In genomic region chr15:36978625-36979024, GRCh38 we compare ENCODE assay signal across 7 cellular contexts.
"Had no signal": no experiment of that assay in that cellular context is flagged by ENCODE, and none has a peak within 500 bp of the region (broad histone marks: within the 10 kb centered on the region; RNA-seq: fewer than 3 reads in every experiment).

No MANE protein-coding gene starts in this region.

- FAIRE-seq: HTR-8/SVneo had no signal

- H3K4me3 Mint-ChIP-seq: GM23338 had no signal

- DNase-seq: IMR-90, KBM-7 had no signal

- H3K36me3 ChIP-seq: HAP-1 had no signal

- H3K27ac ChIP-seq: KMS-11 had no signal

- H2AFZ ChIP-seq: GM23338 had no signal

- H3K9ac ChIP-seq: KMS-11 had no signal

- ATAC-seq: HCT116 had no signal

- H3K4me2 ChIP-seq: GM23338, KMS-11 had no signal

- H3K27ac Mint-ChIP-seq: GM23338 had no signal

- H3K4me3 ChIP-seq: GM23338, HAP-1 had no signal

- H3K9me3 ChIP-seq: HAP-1 had no signal
